14 cellular contexts compared by ENCODE assay signal in the genomic region with DNA sequence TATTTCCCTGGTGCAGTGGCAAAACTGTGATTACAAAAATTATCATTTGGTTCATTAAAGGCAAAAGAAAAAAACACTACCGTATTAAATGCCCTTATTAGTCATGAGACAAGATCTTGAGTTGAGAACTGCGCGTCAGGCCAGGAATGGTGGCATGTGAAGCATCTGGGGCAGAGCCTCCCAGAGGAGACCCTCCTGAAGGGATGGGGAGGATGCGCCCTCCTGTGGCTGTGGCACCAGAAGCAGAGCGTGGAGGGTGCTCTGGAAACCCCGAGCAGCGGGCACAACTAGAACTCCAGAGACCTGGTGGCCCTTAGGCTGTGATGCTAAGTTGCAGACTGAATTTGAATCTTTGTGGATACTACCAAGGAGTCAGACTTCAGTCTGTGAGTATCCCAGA. TPM values are rescaled to one million over a fixed set of nuclear protein-coding genes. Genes with fewer than 3 reads are reported as not detected.
A peak's percentile ranks its signal among the peaks of the same experiment; 100 is the strongest.
DNase-seq lines count a peak whose midpoint lies in the region; TF ChIP-seq lines count a peak whose summit lies in the region.
"Had no signal": no experiment of that assay in that cellular context is flagged by ENCODE, and none has a peak within 500 bp of the region (broad histone marks: within the 10 kb centered on the region; RNA-seq: fewer than 3 reads in every experiment).

No MANE protein-coding gene starts in this region.

- H3K27me3 ChIP-seq in BE2C (no peaks in the 10 kb centered on the region), kidney epithelial cell (ENCODE audit: control insufficient read depth, insufficient read depth, low read length) (no peaks in the 10 kb centered on the region)
- H3K27me3 ChIP-seq: body of pancreas, stomach had no signal

- TF ChIP-seq CTCF in BE2C (IDR thresholded peaks at IDR 0.05; ENCODE audit: low read depth, low read length) (peak; percentile 63), GM12873 (IDR thresholded peaks at IDR 0.05; ENCODE audit: insufficient read depth, low read depth, low read length, missing control alignments) (peak; percentile 13), kidney epithelial cell (IDR thresholded peaks at IDR 0.05; ENCODE audit: insufficient read depth, low read length, poor library complexity, severe bottlenecking) (peak; percentile 21)

- H3K36me3 ChIP-seq in BE2C (peaks cover 48% of the 10 kb centered on the region), kidney epithelial cell (ENCODE audit: control insufficient read depth, insufficient read depth, low read length) (peaks cover 2% of the 10 kb centered on the region)

- H3K4me1 ChIP-seq in BE2C, result peaks cover 19% of the 10 kb centered on the region; the same call in 1 of the 2 replicates

- no peaks in the 10 kb centered on the region for H3K9me3 ChIP-seq in BE2C
- H3K9me3 ChIP-seq: body of pancreas, stomach had no signal

- DNase-seq in BE2C (peak; percentile 60), astrocyte of the hippocampus (ENCODE audit: low read depth, low spot score) (peak; percentile 28), kidney epithelial cell (ENCODE audit: low read depth) (no peak), NCI-H1092 treated with DMSO at 0.1 percent for 48 hours (lab: John Stamatoyannopoulos, UW) (no peak), COLO829 (ENCODE audit: low spot score) (no peak), DMS53 (lab: John Stamatoyannopoulos, UW) (no peak), iPS-NIHi11 (ENCODE audit: low spot score) (no peak)
- DNase-seq: GDM1, glutamatergic neuron, NCI-H1436, PC-9 had no signal

- no peak overlapping the region for H3K4me3 ChIP-seq in BE2C (ENCODE audit: low read depth, low read length)
- H3K4me3 ChIP-seq in kidney epithelial cell (ENCODE audit: low read depth, low read length), result no peak overlapping the region
- H3K4me3 ChIP-seq: body of pancreas, PC-9, stomach had no signal

RNA-seq across cellular contexts. Expression of a gene that starts 11.5 kb away (rescaled TPM):
- 82.5 TPM for polyA plus RNA-seq in BE2C (2012; ENCODE audit: insufficient read depth, insufficient read length, low read depth)
- total RNA-seq in kidney epithelial cell, result 90.4 and 96.0 TPM in 2 replicates

RNA-seq across cellular contexts. Expression of a gene that starts 12.4 kb away (rescaled TPM):
- polyA plus RNA-seq in BE2C (2012; ENCODE audit: insufficient read depth, insufficient read length, low read depth), result 49.4 TPM
- 34.8 and 36.9 TPM in 2 replicates for total RNA-seq in kidney epithelial cell

Comparison
In these comparisons a context has a peak if more than half of its experiments do, and no peak if none do; other contexts are left out.
1. DNase-seq: peak in BE2C (single experiment) and astrocyte of the hippocampus (single experiment); none in kidney epithelial cell (single experiment), NCI-H1092 treated with DMSO at 0.1 percent for 48 hours (single experiment), COLO829 (single experiment), DMS53 (single experiment) and iPS-NIHi11 (single experiment).
2. CTCF ChIP-seq: peak in every context shown above with its lines; median percentile 63 in BE2C; 21 in kidney epithelial cell; 13 in GM12873.